In the genomic region with DNA sequence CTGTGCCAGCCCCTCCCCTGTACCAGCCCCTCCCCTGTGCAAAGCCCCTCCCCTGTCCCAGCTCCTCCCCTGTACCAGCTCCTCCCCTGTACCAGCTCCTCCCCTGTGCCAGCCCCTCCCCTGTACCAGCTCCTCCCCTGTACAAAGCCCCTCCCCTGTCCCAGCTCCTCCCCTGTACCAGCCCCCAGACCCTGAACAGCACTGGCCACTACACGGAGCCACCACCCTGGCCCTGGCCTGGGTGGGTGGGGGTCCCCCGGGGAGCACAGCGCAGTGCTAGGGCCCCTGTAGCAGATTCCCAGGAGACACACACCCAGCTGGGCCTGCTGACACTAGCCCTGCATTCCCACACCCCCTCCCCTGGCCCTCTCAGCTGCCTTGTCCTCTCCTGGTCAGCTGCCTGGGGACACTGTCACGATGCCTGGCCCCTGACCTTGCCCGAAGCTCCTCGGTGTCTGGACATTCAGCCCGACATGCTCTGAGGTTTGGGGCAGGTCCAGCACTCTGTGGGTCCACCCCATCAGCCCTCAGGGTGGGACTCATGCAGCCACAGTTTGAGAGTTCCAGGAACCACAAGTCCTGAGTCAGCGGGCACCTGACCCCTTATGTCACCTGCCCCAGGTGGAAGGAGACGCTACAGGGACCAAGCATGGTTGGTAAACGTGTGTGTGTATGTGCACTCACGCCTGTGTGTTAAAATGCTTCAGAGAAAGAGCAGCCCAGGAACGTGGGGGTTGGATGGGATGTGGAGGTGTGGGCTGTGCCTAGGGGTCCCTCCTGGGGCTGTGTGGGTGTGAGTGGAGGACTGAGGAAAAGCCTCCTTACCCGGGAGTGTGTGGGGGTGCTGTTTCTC, we compare ENCODE assay signal across 10 cellular contexts.
A peak's percentile ranks its signal among the peaks of the same experiment; 100 is the strongest.
DNase-seq lines count a peak whose midpoint lies in the region; ATAC-seq and TF ChIP-seq lines count a peak whose summit lies in the region.
"Had no signal": no experiment of that assay in that cellular context is flagged by ENCODE, and none has a peak within 500 bp of the region (broad histone marks: within the 10 kb centered on the region; RNA-seq: fewer than 3 reads in every experiment).

No MANE protein-coding gene starts in this region.

- no peak overlapping the region for H3K4me3 ChIP-seq in lower lobe of right lung
- H3K4me3 ChIP-seq in upper lobe of left lung: no peak overlapping the region

- H3K4me1 ChIP-seq in lower lobe of right lung (peaks cover 28% of the 10 kb centered on the region), upper lobe of left lung (peaks cover 17 to 44% (median 28%) of the 10 kb centered on the region in 4 donors)

- TF ChIP-seq CTCF in lower lobe of right lung (IDR thresholded peaks at IDR 0.05) (no peak), upper lobe of left lung (IDR thresholded peaks at IDR 0.05) (no peak)

- H3K27ac ChIP-seq in lower lobe of right lung (no peak overlapping the region), upper lobe of left lung (peak overlapping the region in 3 of 4 donors; percentile 13 to 58 (median 53))
- H3K27ac ChIP-seq: C4-2B had no signal

- H3K9me3 ChIP-seq in lower lobe of right lung (no peaks in the 10 kb centered on the region), upper lobe of left lung (no peaks in the 10 kb centered on the region)

- no peak for TF ChIP-seq EP300 in upper lobe of left lung (IDR thresholded peaks at IDR 0.05)

- ATAC-seq in lower lobe of right lung (peak; percentile 4 to 11), upper lobe of left lung (ENCODE audit: low FRiP score in 2 of 2) (no peak)

- H3K36me3 ChIP-seq in lower lobe of right lung (no peaks in the 10 kb centered on the region), upper lobe of left lung (no peaks in the 10 kb centered on the region)

- H3K27ac Mint-ChIP-seq in activated T-helper 2 cell treated with anti-CD3 and anti-CD28 coated beads, Interferon-gamma antibody, Interleukin-2, Interleukin-4, amounts not matched to agents 10 μg/mL and 5 μg/mL and 100 μg/mL, durations not matched to agents 14 hours and 24 hours and 36 hours: peak overlapping the region; percentile 71

- no peaks in the 10 kb centered on the region for H3K27me3 Mint-ChIP-seq in activated T-helper 2 cell treated with anti-CD3 and anti-CD28 coated beads, Interferon-gamma antibody, Interleukin-2, Interleukin-4, amounts not matched to agents 10 μg/mL and 5 μg/mL and 100 μg/mL, durations not matched to agents 14 hours and 24 hours and 36 hours (ENCODE audit: low read depth)

- intact Hi-C loops in activated T-helper 2 cell treated with anti-CD3 and anti-CD28 coated beads, Interferon-gamma antibody, Interleukin-2, Interleukin-4, amounts not matched to agents 10 μg/mL and 5 μg/mL and 100 μg/mL, durations not matched to agents 14 hours and 24 hours and 36 hours (cut with micrococcal nuclease): no loop called here
- intact Hi-C loops in lower lobe of right lung (cut with DNase I): no loop called here

- WGBS in upper lobe of left lung, 2 donors: 53 to 62% methylated on average over 11 to 13 of the region's 13 CpGs

- TF ChIP-seq POLR2A in upper lobe of left lung (IDR thresholded peaks at IDR 0.05): no peak

- no peaks in the 10 kb centered on the region for H3K27me3 ChIP-seq in lower lobe of right lung (ENCODE audit: low read depth)
- no peaks in the 10 kb centered on the region for H3K27me3 ChIP-seq in upper lobe of left lung

- H3K36me3 Mint-ChIP-seq in activated T-helper 2 cell treated with anti-CD3 and anti-CD28 coated beads, Interferon-gamma antibody, Interleukin-2, Interleukin-4, amounts not matched to agents 10 μg/mL and 5 μg/mL and 100 μg/mL, durations not matched to agents 14 hours and 24 hours and 36 hours (ENCODE audit: low read depth): no peaks in the 10 kb centered on the region

- H3K9me3 Mint-ChIP-seq in activated T-helper 2 cell treated with anti-CD3 and anti-CD28 coated beads, Interferon-gamma antibody, Interleukin-2, Interleukin-4, amounts not matched to agents 10 μg/mL and 5 μg/mL and 100 μg/mL, durations not matched to agents 14 hours and 24 hours and 36 hours: peaks cover 2% of the 10 kb centered on the region

- peaks cover 22% of the 10 kb centered on the region for H3K4me1 Mint-ChIP-seq in activated T-helper 2 cell treated with anti-CD3 and anti-CD28 coated beads, Interferon-gamma antibody, Interleukin-2, Interleukin-4, amounts not matched to agents 10 μg/mL and 5 μg/mL and 100 μg/mL, durations not matched to agents 14 hours and 24 hours and 36 hours (ENCODE audit: low read depth)

- peak overlapping the region; percentile 1 for H3K4me3 Mint-ChIP-seq in activated T-helper 2 cell treated with anti-CD3 and anti-CD28 coated beads, Interferon-gamma antibody, Interleukin-2, Interleukin-4, amounts not matched to agents 10 μg/mL and 5 μg/mL and 100 μg/mL, durations not matched to agents 14 hours and 24 hours and 36 hours (ENCODE audit: low read depth)

- DNase-seq in activated effector memory CD4-positive, alpha-beta T cell treated with anti-CD3 and anti-CD28 coated beads, Interleukin-2, amount 50 U/mL, for 16 hours: peak; percentile 62
- no peak for DNase-seq in activated effector memory CD4-positive, alpha-beta T cell treated with Interleukin-2 at 50 U/mL for 16 hours
- peak; percentile 10 for DNase-seq in activated T-helper 2 cell treated with anti-CD3 and anti-CD28 coated beads, Interferon-gamma antibody, Interleukin-2, Interleukin-4, amounts not matched to agents 10 μg/mL and 5 μg/mL and 100 μg/mL, durations not matched to agents 14 hours and 24 hours and 36 hours (ENCODE audit: low spot score)
- DNase-seq in lower lobe of right lung: peak; percentile 56
- peak in 1 of 2 donors; percentile 36 for DNase-seq in upper lobe of left lung
- DNase-seq in AG20443 (ENCODE audit: low spot score): no peak
- DNase-seq in medulla oblongata (ENCODE audit: extremely low spot score): no peak
- no peak for DNase-seq in foreskin melanocyte
- DNase-seq: NCI-H1436 had no signal

Comparison
In these comparisons a context has a peak if more than half of its experiments do, and no peak if none do; other contexts are left out.
1. DNase-seq: peak in activated effector memory CD4-positive, alpha-beta T cell treated with anti-CD3 and anti-CD28 coated beads, Interleukin-2, amount 50 U/mL, for 16 hours (single experiment), activated T-helper 2 cell treated with anti-CD3 and anti-CD28 coated beads, Interferon-gamma antibody, Interleukin-2, Interleukin-4, amounts not matched to agents 10 μg/mL and 5 μg/mL and 100 μg/mL, durations not matched to agents 14 hours and 24 hours and 36 hours (single experiment) and lower lobe of right lung (single experiment); none in activated effector memory CD4-positive, alpha-beta T cell treated with Interleukin-2 at 50 U/mL for 16 hours (single experiment), AG20443 (single experiment), medulla oblongata (single experiment) and foreskin melanocyte (single experiment).
2. ATAC-seq: peak in lower lobe of right lung (2 of 2); none in upper lobe of left lung (0 of 2).